16 cellular contexts compared by ENCODE assay signal in genomic region chr7:38410056-38410455, GRCh38.
"Had no signal": no experiment of that assay in that cellular context is flagged by ENCODE, and none has a peak within 500 bp of the region (broad histone marks: within the 10 kb centered on the region; RNA-seq: fewer than 3 reads in every experiment).

No MANE protein-coding gene starts in this region.

- H3K4me3 Mint-ChIP-seq: activated naive CD8-positive, alpha-beta T cell treated with anti-CD3 and anti-CD28 coated beads, Interleukin-2, amount 50 U/mL, for 24 hours; activated T-helper 17 cell treated with anti-CD3 and anti-CD28 coated beads, Interleukin-2, amount 50 U/mL, for 72 hours; dendritic cell treated with granulocyte-macrophage colony-stimulating factor and Interleukin-4, amounts not matched to agents 40 ng/mL and 50 ng/mL, for 4 days; immature natural killer cell; mesothelial cell of epicardium; type B pancreatic cell had no signal

- H3K36me3 ChIP-seq: suprapubic skin had no signal

- H3K9me3 Mint-ChIP-seq: type B pancreatic cell had no signal

- H3K27me3 Mint-ChIP-seq: dendritic cell treated with granulocyte-macrophage colony-stimulating factor and Interleukin-4, amounts not matched to agents 40 ng/mL and 50 ng/mL, for 4 days; type B pancreatic cell had no signal

- H3K4me3 ChIP-seq: lung, suprapubic skin had no signal

- H3K27me3 ChIP-seq: foreskin keratinocyte, suprapubic skin had no signal

- H3K4me1 Mint-ChIP-seq: mesothelial cell of epicardium had no signal

- ATAC-seq: activated naive CD8-positive, alpha-beta T cell treated with anti-CD3 and anti-CD28 coated beads, Interleukin-2, amount 50 U/mL, for 24 hours; activated T-helper 17 cell treated with anti-CD3 and anti-CD28 coated beads, Interleukin-2, amount 50 U/mL, for 72 hours; foreskin keratinocyte; sciatic nerve; stimulated activated naive CD8-positive, alpha-beta T cell treated with anti-CD3 and anti-CD28 coated beads, Interleukin-15, Interleukin-2, amounts not matched to agents 100 U/mL and 50 U/mL, for 24 hours had no signal

- H3K27ac ChIP-seq: foreskin keratinocyte, suprapubic skin had no signal

- H3K4me1 ChIP-seq: foreskin keratinocyte, suprapubic skin had no signal

- H3K27ac Mint-ChIP-seq: activated naive CD8-positive, alpha-beta T cell treated with anti-CD3 and anti-CD28 coated beads, Interleukin-2, amount 50 U/mL, for 24 hours; activated T-helper 17 cell treated with anti-CD3 and anti-CD28 coated beads, Interleukin-2, amount 50 U/mL, for 72 hours; dendritic cell treated with granulocyte-macrophage colony-stimulating factor and Interleukin-4, amounts not matched to agents 40 ng/mL and 50 ng/mL, for 4 days; immature natural killer cell; mesothelial cell of epicardium; type B pancreatic cell had no signal

- DNase-seq: activated CD4-positive, alpha-beta T cell treated with anti-CD3 and anti-CD28 coated beads, Interleukin-2, amount 50 U/mL, for 4 hours; activated CD4-positive, CD25-positive, alpha-beta regulatory T cell treated with anti-CD3 and anti-CD28 coated beads, Interleukin-2, amount 50 U/mL, for 72 hours; activated naive CD4-positive, alpha-beta T cell treated with Interleukin-2 at 50 U/mL for 16 hours; activated naive CD8-positive, alpha-beta T cell treated with anti-CD3 and anti-CD28 coated beads, Interleukin-2, amount 50 U/mL, for 24 hours; aorta; effector memory CD4-positive, alpha-beta T cell; foreskin keratinocyte; immature natural killer cell; stimulated activated naive CD8-positive, alpha-beta T cell treated with anti-CD3 and anti-CD28 coated beads, Interleukin-15, Interleukin-2, amounts not matched to agents 100 U/mL and 50 U/mL, for 24 hours had no signal
